ENCODE assay signal across 17 cellular contexts in the genomic region with DNA sequence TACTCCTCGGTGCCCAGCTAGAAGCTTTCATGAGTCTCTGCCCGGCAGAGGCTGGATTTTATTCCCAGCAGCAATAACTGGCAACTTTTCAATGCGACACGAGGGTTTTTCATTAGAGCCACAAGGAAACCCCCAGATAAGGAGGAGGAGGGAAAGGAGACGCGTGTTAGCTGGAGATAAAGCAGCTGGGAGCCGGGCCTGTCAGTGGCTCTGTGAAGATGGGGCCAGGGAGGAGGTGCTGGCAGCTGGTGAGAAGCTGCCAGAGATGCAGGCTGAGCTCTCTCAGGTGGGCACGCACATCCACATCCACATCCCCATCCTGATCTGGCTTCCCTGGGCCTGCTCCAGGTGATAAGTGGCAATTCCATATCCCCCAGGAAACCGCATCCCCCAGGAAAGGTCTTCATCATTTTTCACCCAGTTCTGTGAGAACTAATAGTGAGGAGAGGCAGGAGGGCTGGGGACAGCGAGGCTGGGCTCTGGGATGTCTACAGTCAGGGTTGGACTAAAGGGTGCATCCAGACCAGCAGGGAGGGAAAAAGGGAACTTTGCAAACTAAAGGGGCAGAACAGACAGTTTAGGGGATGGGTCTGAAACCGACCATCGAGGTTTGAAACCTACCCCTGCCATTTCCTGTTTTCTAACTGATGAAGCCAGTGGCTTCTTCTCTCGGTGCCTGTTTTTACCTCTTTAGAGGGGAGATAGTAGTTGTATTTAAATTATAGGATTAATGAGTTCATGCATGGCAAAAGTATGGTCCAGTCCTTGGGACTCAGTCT.
DNase-seq lines count a peak whose midpoint lies in the region; ATAC-seq, FAIRE-seq and TF ChIP-seq lines count a peak whose summit lies in the region.
"Had no signal": no experiment of that assay in that cellular context is flagged by ENCODE, and none has a peak within 500 bp of the region (broad histone marks: within the 10 kb centered on the region; RNA-seq: fewer than 3 reads in every experiment).

No MANE protein-coding gene starts in this region.

- intact Hi-C loops in activated CD4-positive, alpha-beta memory T cell treated with anti-CD3 and anti-CD28 coated beads for 36 hours (cut with micrococcal nuclease), result no loop called here
- intact Hi-C loops in GM12878 (cut with micrococcal nuclease; ENCODE audit: unreplicated experiment), result no loop called here
- intact Hi-C loops in colonic mucosa (cut with DNase I), result no loop called here

- no peak for TF ChIP-seq RAD21 in GM12878 (IDR thresholded peaks at IDR 0.05; ENCODE audit: insufficient read depth, low read depth, low read length)

- H3K27ac ChIP-seq in GM12878 (ENCODE audit: control insufficient read depth, insufficient read depth) (peak overlapping the region; percentile 93), colonic mucosa (no peak overlapping the region), RWPE1 (no peak overlapping the region)
- H3K27ac ChIP-seq: sigmoid colon, uterus had no signal

- no peaks in the 10 kb centered on the region for H3K27me3 Mint-ChIP-seq in activated CD4-positive, alpha-beta memory T cell treated with anti-CD3 and anti-CD28 coated beads, Interleukin-2, amount 10 ng/mL, durations not matched to agents 7 days and 5 days
- H3K27me3 Mint-ChIP-seq in activated CD4-positive, alpha-beta memory T cell treated with anti-CD3 and anti-CD28 coated beads for 36 hours, result peaks cover 3% of the 10 kb centered on the region
- H3K27me3 Mint-ChIP-seq in stimulated activated naive B cell treated with anti-CD40 and anti-IgM and Interleukin-4, amounts not matched to agents 10 μg/mL and 1 μg/mL and 100 μg/mL, for 72 hours, result peaks cover 0 to 4% of the 10 kb centered on the region in 2 donors
- H3K27me3 Mint-ChIP-seq: central memory CD8-positive, alpha-beta T cell had no signal

- H3K4me3 Mint-ChIP-seq in activated CD4-positive, alpha-beta memory T cell treated with anti-CD3 and anti-CD28 coated beads, Interleukin-2, amount 10 ng/mL, durations not matched to agents 7 days and 5 days, result no peak overlapping the region
- H3K4me3 Mint-ChIP-seq in activated CD4-positive, alpha-beta memory T cell treated with anti-CD3 and anti-CD28 coated beads for 36 hours, result no peak overlapping the region
- peak overlapping the region; percentile 3 to 12 for H3K4me3 Mint-ChIP-seq in stimulated activated naive B cell treated with anti-CD40 and anti-IgM and Interleukin-4, amounts not matched to agents 10 μg/mL and 1 μg/mL and 100 μg/mL, for 72 hours
- H3K4me3 Mint-ChIP-seq: central memory CD8-positive, alpha-beta T cell had no signal

- H3K79me2 ChIP-seq in GM12878 (ENCODE audit: control insufficient read depth, insufficient read depth, low read length), result no peaks in the 10 kb centered on the region

- TF ChIP-seq CTCF in GM12878 (IDR thresholded peaks at IDR 0.05 in 2 of 3, conservative IDR thresholded peaks at IDR 0.05 in 1 of 3; ENCODE audit: control insufficient read depth in 2 of 3, extremely low read depth in 1 of 3, insufficient read depth in 1 of 3, low read depth in 3 of 3, low read length in 3 of 3), result no peak
- no peak for TF ChIP-seq CTCF in colonic mucosa (IDR thresholded peaks at IDR 0.05)
- no peak for TF ChIP-seq CTCF in RWPE1 (conservative IDR thresholded peaks at IDR 0.05; ENCODE audit: low read depth)

- CTCF ChIA-PET in activated CD4-positive, alpha-beta memory T cell treated with anti-CD3 and anti-CD28 coated beads, Interleukin-2, amount 10 ng/mL, durations not matched to agents 7 days and 5 days (lab: Charles Lee), result interaction anchor here (0.8 to 8.6 kb wide), 4 partner anchors 29 to 468 kb away, joined by 3 to 85 read pairs (median 3); no protein-coding TSS in a partner anchor
- CTCF ChIA-PET in activated CD4-positive, alpha-beta memory T cell treated with anti-CD3 and anti-CD28 coated beads for 36 hours (lab: Charles Lee), result no interaction called here
- CTCF ChIA-PET in GM12878 (lab: Yijun Ruan, JAX) (interaction anchor here (1.3 to 10.8 kb wide), 5 partner anchors 32 to 992 kb away, joined by 3 to 128 read pairs (median 34); no protein-coding TSS in a partner anchor), RWPE1 (lab: Yijun Ruan, JAX) (no interaction called here)

- TF ChIP-seq EP300 in GM12878 (IDR thresholded peaks at IDR 0.05; ENCODE audit: borderline replicate concordance in 1 of 2, control insufficient read depth in 1 of 2, low read depth in 2 of 2, low read length in 2 of 2), result no peak

- ATAC-seq in GM12878, result peak; percentile 12
- ATAC-seq in stimulated activated naive B cell treated with anti-CD40 and anti-IgM and Interleukin-4, amounts not matched to agents 10 μg/mL and 1 μg/mL and 100 μg/mL, for 72 hours (replicated peaks), result no peak

- peak overlapping the region; percentile 31 for H3K9ac ChIP-seq in GM12878 (ENCODE audit: control insufficient read depth, insufficient read depth, low read length)
- no peak overlapping the region for H3K9ac ChIP-seq in colonic mucosa (ENCODE audit: low read depth in 2 of 2, low read length in 2 of 2)

- WGBS in GM12878 (ENCODE audit: insufficient coverage, insufficient replicate concordance, low lambda C conversion rate, missing lambda C conversion rate), result 37% methylated on average over 13 of the region's 13 CpGs

- in situ Hi-C loops in GM12878 (cut with MboI), result no loop called here

- TF ChIP-seq POLR2A in GM12878 (IDR thresholded peaks at IDR 0.05; ENCODE audit: low read depth, low read length), result peak; percentile 27; the same call in 1 of the 2 replicates

- H3K27ac Mint-ChIP-seq in activated CD4-positive, alpha-beta memory T cell treated with anti-CD3 and anti-CD28 coated beads, Interleukin-2, amount 10 ng/mL, durations not matched to agents 7 days and 5 days, result peak overlapping the region; percentile 84
- no peak overlapping the region for H3K27ac Mint-ChIP-seq in activated CD4-positive, alpha-beta memory T cell treated with anti-CD3 and anti-CD28 coated beads for 36 hours
- H3K27ac Mint-ChIP-seq in stimulated activated naive B cell treated with anti-CD40 and anti-IgM and Interleukin-4, amounts not matched to agents 10 μg/mL and 1 μg/mL and 100 μg/mL, for 72 hours, result no peak overlapping the region

- no peaks in the 10 kb centered on the region for H3K27me3 ChIP-seq in GM12878 (replicated peaks in 1 of 2; ENCODE audit: control insufficient read depth in 2 of 2, insufficient read depth in 2 of 2, low read length in 1 of 2)
- no peaks in the 10 kb centered on the region for H3K27me3 ChIP-seq in colonic mucosa
- H3K27me3 ChIP-seq: sigmoid colon, uterus had no signal

- H2AFZ ChIP-seq in GM12878 (ENCODE audit: control insufficient read depth, low read depth, low read length), result peak overlapping the region; percentile 44

- POLR2A ChIA-PET in activated CD4-positive, alpha-beta memory T cell treated with anti-CD3 and anti-CD28 coated beads, Interleukin-2, amount 10 ng/mL, durations not matched to agents 7 days and 5 days (lab: Charles Lee), result interaction anchor here (1.4 to 10.1 kb wide), 4 partner anchors 29 to 45 kb away, joined by 3 to 210 read pairs (median 6); no protein-coding TSS in a partner anchor
- POLR2A ChIA-PET in activated CD4-positive, alpha-beta memory T cell treated with anti-CD3 and anti-CD28 coated beads for 36 hours (lab: Charles Lee), result no interaction called here
- POLR2A ChIA-PET in GM12878 (lab: Charles Lee) (interaction anchor here (0.7 to 1.5 kb wide), 2 partner anchors 17 to 1370 kb away, joined by 5 read pairs; no protein-coding TSS in a partner anchor), RWPE1 (lab: Yijun Ruan, JAX; ENCODE audit: low non-redundant PET) (no interaction called here)

- H4K20me1 ChIP-seq in GM12878 (ENCODE audit: control insufficient read depth, insufficient read depth), result no peaks in the 10 kb centered on the region

- peak overlapping the region; percentile 84 for H3K4me2 ChIP-seq in GM12878 (ENCODE audit: control insufficient read depth, insufficient read depth)

- SMC1A ChIA-PET in GM12878 (lab: Charles Lee; ENCODE audit: uncharacterized antibody, unreplicated experiment), result interaction anchor here (0.9 to 8.8 kb wide), 8 partner anchors 17 to 424 kb away, joined by 3 to 91 read pairs (median 16); no protein-coding TSS in a partner anchor

- peaks cover 73% of the 10 kb centered on the region for H3K4me1 Mint-ChIP-seq in activated CD4-positive, alpha-beta memory T cell treated with anti-CD3 and anti-CD28 coated beads, Interleukin-2, amount 10 ng/mL, durations not matched to agents 7 days and 5 days
- H3K4me1 Mint-ChIP-seq in activated CD4-positive, alpha-beta memory T cell treated with anti-CD3 and anti-CD28 coated beads for 36 hours (ENCODE audit: low read depth), result peaks cover 31% of the 10 kb centered on the region
- H3K4me1 Mint-ChIP-seq in stimulated activated naive B cell treated with anti-CD40 and anti-IgM and Interleukin-4, amounts not matched to agents 10 μg/mL and 1 μg/mL and 100 μg/mL, for 72 hours, result peaks cover 39 to 64% of the 10 kb centered on the region in 2 donors

- H3K36me3 Mint-ChIP-seq in activated CD4-positive, alpha-beta memory T cell treated with anti-CD3 and anti-CD28 coated beads, Interleukin-2, amount 10 ng/mL, durations not matched to agents 7 days and 5 days (ENCODE audit: low read depth), result peaks cover 37% of the 10 kb centered on the region
- no peaks in the 10 kb centered on the region for H3K36me3 Mint-ChIP-seq in activated CD4-positive, alpha-beta memory T cell treated with anti-CD3 and anti-CD28 coated beads for 36 hours
- H3K36me3 Mint-ChIP-seq in stimulated activated naive B cell treated with anti-CD40 and anti-IgM and Interleukin-4, amounts not matched to agents 10 μg/mL and 1 μg/mL and 100 μg/mL, for 72 hours, result peaks cover 0 to 5% of the 10 kb centered on the region in 2 donors

- H3K9me3 Mint-ChIP-seq in activated CD4-positive, alpha-beta memory T cell treated with anti-CD3 and anti-CD28 coated beads, Interleukin-2, amount 10 ng/mL, durations not matched to agents 7 days and 5 days, result peaks cover 28% of the 10 kb centered on the region
- peaks cover 6% of the 10 kb centered on the region for H3K9me3 Mint-ChIP-seq in activated CD4-positive, alpha-beta memory T cell treated with anti-CD3 and anti-CD28 coated beads for 36 hours
- peaks cover 4% of the 10 kb centered on the region in 2 donors for H3K9me3 Mint-ChIP-seq in stimulated activated naive B cell treated with anti-CD40 and anti-IgM and Interleukin-4, amounts not matched to agents 10 μg/mL and 1 μg/mL and 100 μg/mL, for 72 hours
- H3K9me3 Mint-ChIP-seq: central memory CD8-positive, alpha-beta T cell had no signal

- no peak for FAIRE-seq in GM12878 (lab: Jason Lieb, UNC)
- FAIRE-seq: endometrium, frontal cortex had no signal

- no TSS peak for BruUV-seq in GM12878 (replicated peaks; lab: Mats Ljungman, UMichigan)

- H3K36me3 ChIP-seq in GM12878 (ENCODE audit: control insufficient read depth in 2 of 2, insufficient read depth in 2 of 2, low read length in 1 of 2) (no peaks in the 10 kb centered on the region), colonic mucosa (no peaks in the 10 kb centered on the region)
- H3K36me3 ChIP-seq: HAP-1, sigmoid colon, uterus had no signal

- no peak for DNase-seq in activated CD4-positive, alpha-beta memory T cell treated with anti-CD3 and anti-CD28 coated beads, Interleukin-2, amount 10 ng/mL, durations not matched to agents 7 days and 5 days
- DNase-seq in activated CD4-positive, alpha-beta memory T cell treated with anti-CD3 and anti-CD28 coated beads for 36 hours, result no peak
- DNase-seq in NCI-H2171 treated with DMSO at 0.1 percent for 48 hours (lab: John Stamatoyannopoulos, UW), result peak; percentile 47
- DNase-seq in GM12878 (ENCODE audit: low read depth, low spot score), result peak; percentile 40
- no peak for DNase-seq in stimulated activated naive B cell treated with anti-CD40 and anti-IgM and Interleukin-4, amounts not matched to agents 10 μg/mL and 1 μg/mL and 100 μg/mL, for 72 hours
- no peak for DNase-seq in colonic mucosa
- DNase-seq in RWPE1 (ENCODE audit: low spot score), result no peak
- DNase-seq in stimulated activated CD4-positive, alpha-beta T cell treated with anti-CD3 and anti-CD28 coated beads, Interleukin-12 subunit alpha, Interleukin-12 subunit beta, amount 100 ng/mL, for 4 hours, result no peak
- DNase-seq: mesendoderm; NCI-H2081 treated with DMSO at 0.1 percent for 48 hours; sigmoid colon; stimulated activated CD4-positive, alpha-beta T cell treated with anti-CD3 and anti-CD28 coated beads, Interleukin-4, amount 100 ng/mL, for 1 hour; uterus had no signal

- H3K4me1 ChIP-seq in GM12878 (ENCODE audit: control insufficient read depth, insufficient read depth, low read length), result peaks cover 50% of the 10 kb centered on the region
- H3K4me1 ChIP-seq in colonic mucosa, result no peaks in the 10 kb centered on the region
- H3K4me1 ChIP-seq: sigmoid colon, uterus had no signal

- H3K4me3 ChIP-seq in GM12878 (peak overlapping the region; percentile 46; the same call in 1 of the 2 replicates), colonic mucosa (no peak overlapping the region)
- H3K4me3 ChIP-seq: HAP-1, sigmoid colon, uterus had no signal

- H3K9me3 ChIP-seq in GM12878 (replicated peaks; ENCODE audit: control insufficient read depth, insufficient read depth, low read length) (peaks cover 9% of the 10 kb centered on the region), colonic mucosa (no peaks in the 10 kb centered on the region)
- H3K9me3 ChIP-seq: HAP-1, uterus had no signal

- RAD21 ChIA-PET in GM12878 (lab: Charles Lee; ENCODE audit: unreplicated experiment), result interaction anchor here (1.3 to 5.9 kb wide), 3 partner anchors 29 to 36 kb away, joined by 4 to 90 read pairs (median 15); no protein-coding TSS in a partner anchor

Comparison
In these comparisons a context has a peak if more than half of its experiments do, and no peak if none do; other contexts are left out.
1. CTCF ChIA-PET loops: an anchor here in activated CD4-positive, alpha-beta memory T cell treated with anti-CD3 and anti-CD28 coated beads, Interleukin-2, amount 10 ng/mL, durations not matched to agents 7 days and 5 days (0.8 to 8.6 kb wide) and GM12878 (1.3 to 10.8 kb wide); none called in activated CD4-positive, alpha-beta memory T cell treated with anti-CD3 and anti-CD28 coated beads for 36 hours and RWPE1.
2. POLR2A ChIA-PET loops: an anchor here in activated CD4-positive, alpha-beta memory T cell treated with anti-CD3 and anti-CD28 coated beads, Interleukin-2, amount 10 ng/mL, durations not matched to agents 7 days and 5 days (1.4 to 10.1 kb wide) and GM12878 (0.7 to 1.5 kb wide); none called in activated CD4-positive, alpha-beta memory T cell treated with anti-CD3 and anti-CD28 coated beads for 36 hours and RWPE1.
3. DNase-seq: peak in NCI-H2171 treated with DMSO at 0.1 percent for 48 hours (single experiment) and GM12878 (single experiment); none in activated CD4-positive, alpha-beta memory T cell treated with anti-CD3 and anti-CD28 coated beads, Interleukin-2, amount 10 ng/mL, durations not matched to agents 7 days and 5 days (single experiment), activated CD4-positive, alpha-beta memory T cell treated with anti-CD3 and anti-CD28 coated beads for 36 hours (single experiment), stimulated activated naive B cell treated with anti-CD40 and anti-IgM and Interleukin-4, amounts not matched to agents 10 μg/mL and 1 μg/mL and 100 μg/mL, for 72 hours (single experiment), colonic mucosa (single experiment), RWPE1 (single experiment) and stimulated activated CD4-positive, alpha-beta T cell treated with anti-CD3 and anti-CD28 coated beads, Interleukin-12 subunit alpha, Interleukin-12 subunit beta, amount 100 ng/mL, for 4 hours (single experiment).
4. H3K4me3 Mint-ChIP-seq: peak in stimulated activated naive B cell treated with anti-CD40 and anti-IgM and Interleukin-4, amounts not matched to agents 10 μg/mL and 1 μg/mL and 100 μg/mL, for 72 hours (2 of 2); none in activated CD4-positive, alpha-beta memory T cell treated with anti-CD3 and anti-CD28 coated beads, Interleukin-2, amount 10 ng/mL, durations not matched to agents 7 days and 5 days (single experiment) and activated CD4-positive, alpha-beta memory T cell treated with anti-CD3 and anti-CD28 coated beads for 36 hours (single experiment).